ENCODE assay signal across 16 cellular contexts in the genomic region with DNA sequence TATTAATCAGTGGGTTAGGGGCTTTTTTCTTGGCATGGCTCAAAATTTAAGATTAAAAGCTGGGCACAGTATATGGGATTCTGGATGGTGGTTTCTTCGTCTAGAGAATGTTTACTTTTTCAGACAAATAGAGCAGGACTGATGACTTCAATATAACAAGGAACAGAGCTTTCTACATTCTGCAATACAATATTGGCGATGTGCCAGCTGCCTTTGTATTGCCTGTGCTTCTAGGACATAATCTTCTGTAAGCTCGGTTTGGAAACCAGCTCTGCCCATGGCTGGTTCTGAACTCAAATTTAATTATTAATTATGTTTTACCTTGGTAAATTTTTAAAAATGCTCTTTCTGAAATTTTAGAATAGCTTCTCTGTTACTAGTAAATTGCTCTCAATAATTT.
DNase-seq lines count a peak whose midpoint lies in the region.
"Had no signal": no experiment of that assay in that cellular context is flagged by ENCODE, and none has a peak within 500 bp of the region (broad histone marks: within the 10 kb centered on the region; RNA-seq: fewer than 3 reads in every experiment).

No MANE protein-coding gene starts in this region.

- H3K9ac ChIP-seq in adipocyte (ENCODE audit: low read length) = no peak overlapping the region
- H3K9ac ChIP-seq: BLaER1 treated with 17β-estradiol and CSF1 and Interleukin-3, amounts not matched to agents 10 nM and 100 nM had no signal

- DNase-seq in EH (ENCODE audit: low read depth) = peak; percentile 1
- peak; percentile 41 for DNase-seq in NCI-H1105 (lab: John Stamatoyannopoulos, UW)
- DNase-seq in adipocyte (ENCODE audit: low read depth) = peak; percentile 50
- DNase-seq in medulla oblongata (ENCODE audit: extremely low spot score) = peak; percentile 6
- no peak for DNase-seq in midbrain (lab: John Stamatoyannopoulos, UW)
- DNase-seq in GM19238 (ENCODE audit: insufficient read length, low spot score) = no peak
- no peak for DNase-seq in GM03348 (ENCODE audit: low spot score)
- no peak for DNase-seq in activated CD8-positive, alpha-beta memory T cell treated with anti-CD3 and anti-CD28 coated beads for 24 hours
- DNase-seq: activated CD4-positive, alpha-beta T cell treated with anti-CD3 and anti-CD28 coated beads, Interleukin-2, amount 50 U/mL, for 4 hours; activated T-cell treated with anti-CD3 and anti-CD28 coated beads, Interleukin-2, amount 50 U/mL, for 72 hours; mesendoderm; PC-9; sigmoid colon; stimulated activated CD4-positive, alpha-beta T cell treated with anti-CD3 and anti-CD28 coated beads, Interleukin-4, amount 100 ng/mL, for 1 hour; stimulated activated CD8-positive, alpha-beta memory T cell treated with anti-CD3 and anti-CD28 coated beads, Interleukin-4, amount 100 ng/mL, for 48 hours had no signal

- H3K9me3 ChIP-seq in adipocyte (ENCODE audit: control insufficient read depth, low read length) = no peaks in the 10 kb centered on the region
- H3K9me3 ChIP-seq: BLaER1 treated with 17β-estradiol and CSF1 and Interleukin-3, amounts not matched to agents 10 nM and 100 nM; sigmoid colon had no signal

- no peak overlapping the region for H3K4me3 ChIP-seq in adipocyte (ENCODE audit: low read length)
- H3K4me3 ChIP-seq: BLaER1 treated with 17β-estradiol and CSF1 and Interleukin-3, amounts not matched to agents 10 nM and 100 nM; PC-9; sigmoid colon had no signal

- no peaks in the 10 kb centered on the region for H3K27me3 ChIP-seq in adipocyte (replicated peaks; ENCODE audit: control insufficient read depth, insufficient read depth, low read length)
- H3K27me3 ChIP-seq: BLaER1 treated with 17β-estradiol and CSF1 and Interleukin-3, amounts not matched to agents 10 nM and 100 nM; sigmoid colon had no signal

- no peaks in the 10 kb centered on the region for H3K4me1 ChIP-seq in adipocyte (ENCODE audit: control insufficient read depth, insufficient read depth, low read length)
- H3K4me1 ChIP-seq: sigmoid colon had no signal

- H3K36me3 ChIP-seq in adipocyte (ENCODE audit: control insufficient read depth, insufficient read depth, low read length, severe bottlenecking) = no peaks in the 10 kb centered on the region
- H3K36me3 ChIP-seq: BLaER1 treated with 17β-estradiol and CSF1 and Interleukin-3, amounts not matched to agents 10 nM and 100 nM; sigmoid colon had no signal

Comparison
In these comparisons a context has a peak if more than half of its experiments do, and no peak if none do; other contexts are left out.
1. DNase-seq: peak in EH (single experiment), NCI-H1105 (single experiment), adipocyte (single experiment) and medulla oblongata (single experiment); none in midbrain (single experiment), GM19238 (single experiment), GM03348 (single experiment) and activated CD8-positive, alpha-beta memory T cell treated with anti-CD3 and anti-CD28 coated beads for 24 hours (single experiment).